9 cellular contexts compared by ENCODE assay signal in genomic region chr12:110600254-110600653, GRCh38. TPM values are rescaled to one million over a fixed set of nuclear protein-coding genes. Genes with fewer than 3 reads are reported as not detected.
DNase-seq lines count a peak whose midpoint lies in the region; ATAC-seq and TF ChIP-seq lines count a peak whose summit lies in the region.
"Had no signal": no experiment of that assay in that cellular context is flagged by ENCODE, and none has a peak within 500 bp of the region (broad histone marks: within the 10 kb centered on the region; RNA-seq: fewer than 3 reads in every experiment).

No MANE protein-coding gene starts in this region.

- no peak for DNase-seq in BE2C
- DNase-seq in GM23338 (ENCODE audit: low spot score), result peak; percentile 58
- DNase-seq in SK-MEL-5 (ENCODE audit: low read depth, low spot score), result peak; percentile 72
- DNase-seq in fibroblast of the conjunctiva (ENCODE audit: low read depth), result peak; percentile 44
- DNase-seq in sigmoid colon, result no peak
- no peak for DNase-seq in NCI-H1092 (lab: John Stamatoyannopoulos, UW)

- intact Hi-C loops in sigmoid colon (cut with DNase I), result loop anchor here (1.0 to 2.0 kb wide), 2 partner anchors 88 to 149 kb away; partner anchors contain the start of gene ARPC3

- no peak for TF ChIP-seq POLR2A in sigmoid colon (IDR thresholded peaks at IDR 0.05)

- TF ChIP-seq EP300 in sigmoid colon (IDR thresholded peaks at IDR 0.05), result no peak

- no peak overlapping the region for H2AFZ ChIP-seq in GM23338

- H3K36me3 Mint-ChIP-seq in GM23338 (ENCODE audit: low read depth), result no peaks in the 10 kb centered on the region

- WGBS in sigmoid colon, 2 donors, result 31 to 33% methylated on average over 4 of the region's 4 CpGs

- H3K4me1 ChIP-seq in BE2C (no peaks in the 10 kb centered on the region), GM23338 (ENCODE audit: insufficient read depth) (no peaks in the 10 kb centered on the region), sigmoid colon (peaks cover 0 to 7% (median 0%) of the 10 kb centered on the region in 4 donors)

- no peak overlapping the region for H3K4me3 ChIP-seq in BE2C (ENCODE audit: low read depth, low read length)
- no peak overlapping the region for H3K4me3 ChIP-seq in GM23338
- no peak overlapping the region for H3K4me3 ChIP-seq in sigmoid colon

- H3K4me2 ChIP-seq in GM23338, result no peak overlapping the region

- no peaks in the 10 kb centered on the region for H3K9me2 ChIP-seq in GM23338 (ENCODE audit: insufficient read depth)

- H3K9me3 Mint-ChIP-seq in GM23338, result no peaks in the 10 kb centered on the region; the same call in 2 of the 3 replicates

- TF ChIP-seq CTCF in BE2C (IDR thresholded peaks at IDR 0.05; ENCODE audit: low read depth, low read length) (peak; percentile 31), GM23338 (conservative IDR thresholded peaks at IDR 0.05; ENCODE audit: low read depth in 2 of 2) (peak; percentile 54 to 58), sigmoid colon (IDR thresholded peaks at IDR 0.05) (peak in 3 of 4 experiments; percentile 31 to 38 (median 33))

- no peaks in the 10 kb centered on the region for H3K9me3 ChIP-seq in BE2C
- H3K9me3 ChIP-seq in sigmoid colon, result no peaks in the 10 kb centered on the region

- no peaks in the 10 kb centered on the region for H3K27me3 ChIP-seq in BE2C
- no peaks in the 10 kb centered on the region for H3K27me3 ChIP-seq in GM23338 (ENCODE audit: insufficient read depth)
- H3K27me3 ChIP-seq in sigmoid colon, result no peaks in the 10 kb centered on the region

- H3K27ac ChIP-seq in GM23338 (ENCODE audit: low read depth), result no peak overlapping the region
- no peak overlapping the region for H3K27ac ChIP-seq in sigmoid colon
- H3K27ac ChIP-seq: epithelial cell of prostate had no signal

- no peak overlapping the region for H3K27ac Mint-ChIP-seq in GM23338

- H3F3A ChIP-seq in GM23338 (replicated peaks; ENCODE audit: low read depth), result no peaks in the 10 kb centered on the region

- H4K20me1 ChIP-seq in GM23338 (replicated peaks; ENCODE audit: insufficient read depth), result no peaks in the 10 kb centered on the region

- H3K27me3 Mint-ChIP-seq in GM23338 (ENCODE audit: insufficient read depth, low read depth, poor library complexity), result peaks cover 4% of the 10 kb centered on the region

- ATAC-seq in GM23338 (no peak; the same call in 2 of the 3 replicates), GM19035 (IDR thresholded peaks at IDR 0.05; ENCODE audit: unreplicated experiment) (no peak), HG03439 (IDR thresholded peaks at IDR 0.05; ENCODE audit: unreplicated experiment) (no peak)

- no peak overlapping the region for H3K4me3 Mint-ChIP-seq in GM23338

- H3K4me1 Mint-ChIP-seq in GM23338, result no peaks in the 10 kb centered on the region

- H3K79me2 ChIP-seq in GM23338 (replicated peaks; ENCODE audit: insufficient read depth), result no peaks in the 10 kb centered on the region

- in situ Hi-C loops in SK-MEL-5 (cut with HindIII; ENCODE audit: low pct_unique_long_range_greater_than_20kb, low sequenced_read_pairs), result no loop called here

- H3K36me3 ChIP-seq in BE2C (no peaks in the 10 kb centered on the region), GM23338 (ENCODE audit: insufficient read depth) (no peaks in the 10 kb centered on the region), sigmoid colon (no peaks in the 10 kb centered on the region)

TF ChIP-seq in GM23338, 12 proteins besides CTCF, POLR2A, EP300 and RAD21 (continues in another document):
- TF ChIP-seq CREB1 (CRISPR knock-in tag; IDR thresholded peaks at IDR 0.05; ENCODE audit: low read depth), result no peak
- no peak for TF ChIP-seq EZH2phosphoT487 (IDR thresholded peaks at IDR 0.05; ENCODE audit: unreplicated experiment)
- TF ChIP-seq, protein P1, sequence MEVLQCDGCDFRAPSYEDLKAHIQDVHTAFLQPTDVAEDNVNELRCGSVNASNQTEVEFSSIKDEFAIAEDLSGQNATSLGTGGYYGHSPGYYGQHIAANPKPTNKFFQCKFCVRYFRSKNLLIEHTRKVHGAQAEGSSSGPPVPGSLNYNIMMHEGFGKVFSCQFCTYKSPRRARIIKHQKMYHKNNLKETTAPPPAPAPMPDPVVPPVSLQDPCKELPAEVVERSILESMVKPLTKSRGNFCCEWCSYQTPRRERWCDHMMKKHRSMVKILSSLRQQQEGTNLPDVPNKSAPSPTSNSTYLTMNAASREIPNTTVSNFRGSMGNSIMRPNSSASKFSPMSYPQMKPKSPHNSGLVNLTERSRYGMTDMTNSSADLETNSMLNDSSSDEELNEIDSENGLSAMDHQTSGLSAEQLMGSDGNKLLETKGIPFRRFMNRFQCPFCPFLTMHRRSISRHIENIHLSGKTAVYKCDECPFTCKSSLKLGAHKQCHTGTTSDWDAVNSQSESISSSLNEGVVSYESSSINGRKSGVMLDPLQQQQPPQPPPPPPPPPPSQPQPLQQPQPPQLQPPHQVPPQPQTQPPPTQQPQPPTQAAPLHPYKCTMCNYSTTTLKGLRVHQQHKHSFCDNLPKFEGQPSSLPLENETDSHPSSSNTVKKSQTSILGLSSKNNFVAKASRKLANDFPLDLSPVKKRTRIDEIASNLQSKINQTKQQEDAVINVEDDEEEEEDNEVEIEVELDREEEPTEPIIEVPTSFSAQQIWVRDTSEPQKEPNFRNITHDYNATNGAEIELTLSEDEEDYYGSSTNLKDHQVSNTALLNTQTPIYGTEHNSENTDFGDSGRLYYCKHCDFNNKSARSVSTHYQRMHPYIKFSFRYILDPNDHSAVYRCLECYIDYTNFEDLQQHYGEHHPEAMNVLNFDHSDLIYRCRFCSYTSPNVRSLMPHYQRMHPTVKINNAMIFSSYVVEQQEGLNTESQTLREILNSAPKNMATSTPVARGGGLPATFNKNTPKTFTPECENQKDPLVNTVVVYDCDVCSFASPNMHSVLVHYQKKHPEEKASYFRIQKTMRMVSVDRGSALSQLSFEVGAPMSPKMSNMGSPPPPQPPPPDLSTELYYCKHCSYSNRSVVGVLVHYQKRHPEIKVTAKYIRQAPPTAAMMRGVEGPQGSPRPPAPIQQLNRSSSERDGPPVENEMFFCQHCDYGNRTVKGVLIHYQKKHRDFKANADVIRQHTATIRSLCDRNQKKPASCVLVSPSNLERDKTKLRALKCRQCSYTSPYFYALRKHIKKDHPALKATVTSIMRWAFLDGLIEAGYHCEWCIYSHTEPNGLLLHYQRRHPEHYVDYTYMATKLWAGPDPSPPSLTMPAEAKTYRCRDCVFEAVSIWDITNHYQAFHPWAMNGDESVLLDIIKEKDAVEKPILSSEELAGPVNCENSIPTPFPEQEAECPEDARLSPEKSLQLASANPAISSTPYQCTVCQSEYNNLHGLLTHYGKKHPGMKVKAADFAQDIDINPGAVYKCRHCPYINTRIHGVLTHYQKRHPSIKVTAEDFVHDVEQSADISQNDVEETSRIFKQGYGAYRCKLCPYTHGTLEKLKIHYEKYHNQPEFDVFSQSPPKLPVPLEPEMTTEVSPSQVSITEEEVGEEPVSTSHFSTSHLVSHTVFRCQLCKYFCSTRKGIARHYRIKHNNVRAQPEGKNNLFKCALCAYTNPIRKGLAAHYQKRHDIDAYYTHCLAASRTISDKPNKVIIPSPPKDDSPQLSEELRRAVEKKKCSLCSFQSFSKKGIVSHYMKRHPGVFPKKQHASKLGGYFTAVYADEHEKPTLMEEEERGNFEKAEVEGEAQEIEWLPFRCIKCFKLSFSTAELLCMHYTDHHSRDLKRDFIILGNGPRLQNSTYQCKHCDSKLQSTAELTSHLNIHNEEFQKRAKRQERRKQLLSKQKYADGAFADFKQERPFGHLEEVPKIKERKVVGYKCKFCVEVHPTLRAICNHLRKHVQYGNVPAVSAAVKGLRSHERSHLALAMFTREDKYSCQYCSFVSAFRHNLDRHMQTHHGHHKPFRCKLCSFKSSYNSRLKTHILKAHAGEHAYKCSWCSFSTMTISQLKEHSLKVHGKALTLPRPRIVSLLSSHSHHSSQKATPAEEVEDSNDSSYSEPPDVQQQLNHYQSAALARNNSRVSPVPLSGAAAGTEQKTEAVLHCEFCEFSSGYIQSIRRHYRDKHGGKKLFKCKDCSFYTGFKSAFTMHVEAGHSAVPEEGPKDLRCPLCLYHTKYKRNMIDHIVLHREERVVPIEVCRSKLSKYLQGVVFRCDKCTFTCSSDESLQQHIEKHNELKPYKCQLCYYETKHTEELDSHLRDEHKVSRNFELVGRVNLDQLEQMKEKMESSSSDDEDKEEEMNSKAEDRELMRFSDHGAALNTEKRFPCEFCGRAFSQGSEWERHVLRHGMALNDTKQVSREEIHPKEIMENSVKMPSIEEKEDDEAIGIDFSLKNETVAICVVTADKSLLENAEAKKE (CRISPR knock-in tag; IDR thresholded peaks at IDR 0.05), result no peak
- TF ChIP-seq ZNF331 (CRISPR knock-in tag; IDR thresholded peaks at IDR 0.05; ENCODE audit: low read depth), result no peak
- no peak for TF ChIP-seq NANOG (IDR thresholded peaks at IDR 0.05; ENCODE audit: borderline replicate concordance)

RNA-seq across cellular contexts. Expression of gene TCTN1, which starts 13.7 kb away (rescaled TPM):
- polyA plus RNA-seq in BE2C (2012; ENCODE audit: insufficient read depth, insufficient read length, low read depth), result 17.6 TPM
- 12.4 and 14.8 TPM in 2 replicates for total RNA-seq in GM23338 (2014; rRNA removed; shearing (Covaris generic))
- polyA plus RNA-seq in GM23338 (2016; fragmentation: Nextera tagmentation; extraction: Ambion mirVana), result 10.5 and 10.6 TPM in 2 replicates
- total RNA-seq in SK-MEL-5 (2014; rRNA removed; shearing (Covaris generic)), result 35.6 and 55.0 TPM in 2 replicates
- polyA plus RNA-seq in SK-MEL-5 (2015; cell fraction: cytosol; rRNA removed), result 21.2 and 21.8 TPM in 2 replicates
- polyA plus RNA-seq in SK-MEL-5 (2015; cell fraction: nucleus; rRNA removed), result 46.5 and 63.5 TPM in 2 replicates
- total RNA-seq in sigmoid colon, result 10 to 100 TPM; 34.6 to 38.6 (median 35.6) TPM
- 1 to 10 TPM in 2 of 3 donors, under 1 TPM in 1; 0.92 to 8.7 (median 6.6) TPM for polyA plus RNA-seq in sigmoid colon

RNA-seq across cellular contexts. Expression of gene PPTC7, which starts 17.1 kb away (rescaled TPM):
- polyA plus RNA-seq in BE2C (2012; ENCODE audit: insufficient read depth, insufficient read length, low read depth), result 13.8 TPM
- 17.5 and 22.3 TPM in 2 replicates for total RNA-seq in GM23338 (2014; rRNA removed; shearing (Covaris generic))
- 5.2 and 7.5 TPM in 2 replicates for polyA plus RNA-seq in GM23338 (2016; fragmentation: Nextera tagmentation; extraction: Ambion mirVana)
- 18.9 and 21.2 TPM in 2 replicates for total RNA-seq in SK-MEL-5 (2014; rRNA removed; shearing (Covaris generic))
- polyA plus RNA-seq in SK-MEL-5 (2015; cell fraction: cytosol; rRNA removed), result 30.1 and 36.2 TPM in 2 replicates
- 33.7 and 38.1 TPM in 2 replicates for polyA plus RNA-seq in SK-MEL-5 (2015; cell fraction: nucleus; rRNA removed)
- 10 to 100 TPM; 19.4 to 30.3 (median 22.5) TPM for total RNA-seq in sigmoid colon
- 10 to 100 TPM; 16.1 to 24.5 (median 18.6) TPM for polyA plus RNA-seq in sigmoid colon

Comparison
In these comparisons a context has a peak if more than half of its experiments do, and no peak if none do; other contexts are left out.
1. DNase-seq: peak in GM23338 (single experiment), SK-MEL-5 (single experiment) and fibroblast of the conjunctiva (single experiment); none in BE2C (single experiment), sigmoid colon (single experiment) and NCI-H1092 (single experiment).
2. Peak in every context shown above with its lines, with median percentiles within 50 percentile points of each other: CTCF ChIP-seq.